1 cellular context compared by ENCODE assay signal in the genomic region with DNA sequence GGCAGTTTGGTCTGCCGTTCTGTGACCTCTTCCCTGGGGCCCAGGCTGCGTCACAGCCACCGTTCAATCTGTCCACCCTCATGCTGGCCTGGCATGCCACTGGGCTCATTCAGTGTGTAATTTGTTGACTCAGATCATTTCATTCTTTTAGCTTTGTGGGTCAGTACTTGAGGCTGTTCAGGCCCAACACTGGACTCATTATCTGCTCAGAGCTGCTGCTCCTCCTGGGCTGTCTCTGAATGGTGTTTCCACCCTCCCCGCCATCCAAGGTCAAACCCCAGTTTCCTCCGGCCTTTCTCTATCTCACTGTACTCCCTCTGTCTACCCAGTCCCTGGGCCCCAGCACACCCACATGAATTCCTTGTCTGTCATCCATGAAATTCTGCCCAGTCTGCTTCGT.
TF ChIP-seq lines count a peak whose summit lies in the region.

No MANE protein-coding gene starts in this region.

TF ChIP-seq in K562, 482 proteins besides CTCF, POLR2A, EP300 and RAD21 (continued from another document):
- TF ChIP-seq, protein P1, sequence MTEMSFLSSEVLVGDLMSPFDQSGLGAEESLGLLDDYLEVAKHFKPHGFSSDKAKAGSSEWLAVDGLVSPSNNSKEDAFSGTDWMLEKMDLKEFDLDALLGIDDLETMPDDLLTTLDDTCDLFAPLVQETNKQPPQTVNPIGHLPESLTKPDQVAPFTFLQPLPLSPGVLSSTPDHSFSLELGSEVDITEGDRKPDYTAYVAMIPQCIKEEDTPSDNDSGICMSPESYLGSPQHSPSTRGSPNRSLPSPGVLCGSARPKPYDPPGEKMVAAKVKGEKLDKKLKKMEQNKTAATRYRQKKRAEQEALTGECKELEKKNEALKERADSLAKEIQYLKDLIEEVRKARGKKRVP (CRISPR knock-in tag; IDR thresholded peaks at IDR 0.05) = no peak
- TF ChIP-seq BHLHE40 (IDR thresholded peaks at IDR 0.05; ENCODE audit: low read length) (no peak), ZSCAN32 (CRISPR knock-in tag; IDR thresholded peaks at IDR 0.05) (no peak), NR4A1 (CRISPR knock-in tag; IDR thresholded peaks at IDR 0.05) (no peak), NR4A1 (tag; IDR thresholded peaks at IDR 0.05) (0 out of 2 replicates have a peak, but pooled peaks have one; percentile 30), CTBP1 (IDR thresholded peaks at IDR 0.05; ENCODE audit: borderline replicate concordance) (0 out of 2 replicates have a peak, but pooled peaks have one; percentile 17), ESRRA (IDR thresholded peaks at IDR 0.05; ENCODE audit: borderline replicate concordance, low read depth) (peak; percentile 70), DLX4 (CRISPR knock-in tag; IDR thresholded peaks at IDR 0.05) (no peak), ARID1B (IDR thresholded peaks at IDR 0.05) (peak; percentile 36), HDAC1 (IDR thresholded peaks at IDR 0.05) (no peak), EGR1 (conservative IDR thresholded peaks at IDR 0.05) (0 out of 2 replicates have a peak, but pooled peaks have one; percentile 28), ZNF551 (CRISPR knock-in tag; IDR thresholded peaks at IDR 0.05) (no peak), MYC (IDR thresholded peaks at IDR 0.05; ENCODE audit: low read depth, low read length) (no peak), MYC (CRISPR knock-in tag; IDR thresholded peaks at IDR 0.05; ENCODE audit: borderline replicate concordance, low read depth) (no peak), CBFA2T3 (IDR thresholded peaks at IDR 0.05) (peak; percentile 48; the same call in 1 of the 2 replicates), ZNF609 (CRISPR knock-in tag; IDR thresholded peaks at IDR 0.05; ENCODE audit: borderline replicate concordance) (no peak), ZNF764 (CRISPR knock-in tag; IDR thresholded peaks at IDR 0.05; ENCODE audit: low read depth) (no peak), WHSC1 (IDR thresholded peaks at IDR 0.05; ENCODE audit: low read length) (no peak), ZNF696 (CRISPR knock-in tag; conservative IDR thresholded peaks at IDR 0.05) (no peak), ZNF830 (CRISPR knock-in tag; IDR thresholded peaks at IDR 0.05) (no peak), ZNF717 (CRISPR knock-in tag; IDR thresholded peaks at IDR 0.05) (no peak), DNMT1 (IDR thresholded peaks at IDR 0.05) (no peak), C11orf30 (IDR thresholded peaks at IDR 0.05; ENCODE audit: low read depth) (peak; percentile 11; the same call in 1 of the 2 replicates), ZBTB7A (IDR thresholded peaks at IDR 0.05; ENCODE audit: borderline replicate concordance, control insufficient read depth, low read depth, low read length) (no peak), PCBP2 (IDR thresholded peaks at IDR 0.05; ENCODE audit: low read depth, low read length, poor library complexity, severe bottlenecking) (no peak), ZNF316 (IDR thresholded peaks at IDR 0.05) (peak; percentile 60), RCOR1 (IDR thresholded peaks at IDR 0.05; ENCODE audit: borderline replicate concordance in 1 of 2, low read depth in 2 of 2, low read length in 2 of 2) (0 out of 4 replicates have a peak, but pooled peaks of 1 of the 2 experiments have one; percentile 20), ZFP36 (IDR thresholded peaks at IDR 0.05; ENCODE audit: low read depth, low read length, partially characterized antibody) (no peak)
- TF ChIP-seq, protein P2, sequence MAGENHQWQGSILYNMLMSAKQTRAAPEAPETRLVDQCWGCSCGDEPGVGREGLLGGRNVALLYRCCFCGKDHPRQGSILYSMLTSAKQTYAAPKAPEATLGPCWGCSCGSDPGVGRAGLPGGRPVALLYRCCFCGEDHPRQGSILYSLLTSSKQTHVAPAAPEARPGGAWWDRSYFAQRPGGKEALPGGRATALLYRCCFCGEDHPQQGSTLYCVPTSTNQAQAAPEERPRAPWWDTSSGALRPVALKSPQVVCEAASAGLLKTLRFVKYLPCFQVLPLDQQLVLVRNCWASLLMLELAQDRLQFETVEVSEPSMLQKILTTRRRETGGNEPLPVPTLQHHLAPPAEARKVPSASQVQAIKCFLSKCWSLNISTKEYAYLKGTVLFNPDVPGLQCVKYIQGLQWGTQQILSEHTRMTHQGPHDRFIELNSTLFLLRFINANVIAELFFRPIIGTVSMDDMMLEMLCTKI (IDR thresholded peaks at IDR 0.05; ENCODE audit: partially characterized antibody) = no peak
